Comparison of ENCODE assay signal across 7 cellular contexts in genomic region chr4:49104231-49104930, GRCh38.
A peak's percentile ranks its signal among the peaks of the same experiment; 100 is the strongest.
DNase-seq lines count a peak whose midpoint lies in the region; TF ChIP-seq lines count a peak whose summit lies in the region.
"Not testable (repeated sequence)": the region's sequence is repeated elsewhere in the genome, so short reads cannot be mapped to it uniquely, and the experiment has no call there.

No MANE protein-coding gene starts in this region.

- in situ Hi-C loops in SK-MEL-5 (cut with HindIII; ENCODE audit: low pct_unique_long_range_greater_than_20kb, low sequenced_read_pairs): not testable (repeated sequence)

- TF ChIP-seq CTCF in fibroblast of villous mesenchyme (IDR thresholded peaks at IDR 0.05; ENCODE audit: insufficient read depth, low read depth, low read length): not testable (repeated sequence)

- peaks cover 69% of the 10 kb centered on the region for H3K9me3 ChIP-seq in HUES64 (ENCODE audit: insufficient read depth, low read depth, low read length)
- peaks cover 71% of the 10 kb centered on the region for H3K9me3 ChIP-seq in iPS-20b (ENCODE audit: insufficient read depth, low read depth, low read length)
- peaks cover 51% of the 10 kb centered on the region for H3K9me3 ChIP-seq in mesenchymal stem cell (ENCODE audit: control insufficient read depth, low read length)
- H3K9me3 ChIP-seq in subcutaneous abdominal adipose tissue (ENCODE audit: control insufficient read depth in 5 of 5, low read length in 5 of 5): peaks cover 13 to 62% (median 51%) of the 10 kb centered on the region in 5 donors

- not testable (repeated sequence) for H3K18ac ChIP-seq in mesenchymal stem cell (ENCODE audit: low read depth in 1 of 2, low read length in 2 of 2)

- H2BK120ac ChIP-seq in mesenchymal stem cell (ENCODE audit: low read depth, low read length): not testable (repeated sequence)

- H3K4me1 ChIP-seq in HUES64 (ENCODE audit: insufficient read depth, low read length); iPS-20b (ENCODE audit: insufficient read depth, low read length); mesenchymal stem cell (ENCODE audit: control insufficient read depth, insufficient read depth, low read depth, low read length); subcutaneous abdominal adipose tissue (ENCODE audit: control insufficient read depth in 5 of 5, insufficient read depth in 5 of 5, low read length in 5 of 5): not testable (repeated sequence)

- H3K36me3 ChIP-seq in HUES64 (ENCODE audit: insufficient read depth, low read length); iPS-20b (ENCODE audit: insufficient read depth, low read depth, low read length); mesenchymal stem cell (ENCODE audit: control insufficient read depth in 1 of 2, insufficient read depth in 2 of 2, low read depth in 1 of 2, low read length in 2 of 2); subcutaneous abdominal adipose tissue (ENCODE audit: control insufficient read depth in 5 of 5, insufficient read depth in 5 of 5, low read length in 5 of 5): not testable (repeated sequence)

- not testable (repeated sequence) for H2BK12ac ChIP-seq in mesenchymal stem cell (ENCODE audit: low read length in 2 of 2)

- H3K27ac ChIP-seq in HUES64 (ENCODE audit: low read depth, low read length); iPS-20b (ENCODE audit: low read length); mesenchymal stem cell (ENCODE audit: low read length, poor library complexity, severe bottlenecking); subcutaneous abdominal adipose tissue (ENCODE audit: low read depth, low read length): not testable (repeated sequence)

- H3K79me1 ChIP-seq in mesenchymal stem cell (replicated peaks; ENCODE audit: low read length, poor library complexity, severe bottlenecking): not testable (repeated sequence)

- H3K9ac ChIP-seq in HUES64 (ENCODE audit: low read depth, low read length); iPS-20b (ENCODE audit: low read depth, low read length); mesenchymal stem cell (ENCODE audit: low read length); subcutaneous abdominal adipose tissue (ENCODE audit: low read length in 5 of 5): not testable (repeated sequence)

- not testable (repeated sequence) for H2AK5ac ChIP-seq in mesenchymal stem cell (ENCODE audit: low read length, severe bottlenecking)

- H4K91ac ChIP-seq in mesenchymal stem cell (ENCODE audit: low read length): not testable (repeated sequence)

- not testable (repeated sequence) for H3K4ac ChIP-seq in mesenchymal stem cell (ENCODE audit: low read depth in 1 of 2, low read length in 2 of 2)

- H3K4me3 ChIP-seq in HUES64 (ENCODE audit: low read length): peak overlapping the region; percentile 14; the same call in 1 of the 2 replicates
- H3K4me3 ChIP-seq in fibroblast of villous mesenchyme (ENCODE audit: low read depth, low read length); mesenchymal stem cell (ENCODE audit: insufficient read depth in 1 of 2, low read depth in 1 of 2, low read length in 2 of 2): not testable (repeated sequence)
- H3K4me3 ChIP-seq in iPS-20b (ENCODE audit: low read length): peak overlapping the region; percentile 1; the same call in 1 of the 2 replicates
- H3K4me3 ChIP-seq in subcutaneous abdominal adipose tissue (ENCODE audit: low read depth in 1 of 5, low read length in 5 of 5): peak overlapping the region in 4 of 5 donors; percentile 9 to 50 (median 20)

- H2BK15ac ChIP-seq in mesenchymal stem cell (ENCODE audit: low read depth, poor library complexity, severe bottlenecking): not testable (repeated sequence)

- H4K8ac ChIP-seq in mesenchymal stem cell (ENCODE audit: low read length): not testable (repeated sequence)

- H2AFZ ChIP-seq in mesenchymal stem cell (ENCODE audit: low read depth, low read length): not testable (repeated sequence)

- H2BK5ac ChIP-seq in mesenchymal stem cell (ENCODE audit: low read depth, low read length, poor library complexity, severe bottlenecking): not testable (repeated sequence)

- H3K27me3 ChIP-seq in HUES64 (ENCODE audit: insufficient read depth, low read length); iPS-20b (ENCODE audit: insufficient read depth, low read length); mesenchymal stem cell (ENCODE audit: control insufficient read depth in 1 of 2, insufficient read depth in 1 of 2, low read length in 2 of 2); subcutaneous abdominal adipose tissue (ENCODE audit: control insufficient read depth in 5 of 5, insufficient read depth in 4 of 5, low read length in 5 of 5): not testable (repeated sequence)

- peak; percentile 23 for DNase-seq in SK-MEL-5 (ENCODE audit: low read depth, low spot score)
- peak; percentile 34 for DNase-seq in dermis blood vessel endothelial cell
- peak; percentile 33 for DNase-seq in fibroblast of villous mesenchyme (ENCODE audit: low read depth)
- DNase-seq in mesenchymal stem cell: peak; percentile 31

- not testable (repeated sequence) for H3K4me2 ChIP-seq in mesenchymal stem cell (ENCODE audit: low read length, poor library complexity, severe bottlenecking)

- H3K14ac ChIP-seq in mesenchymal stem cell (ENCODE audit: low read length in 2 of 2): not testable (repeated sequence)

- not testable (repeated sequence) for H3K23ac ChIP-seq in mesenchymal stem cell (ENCODE audit: low read length in 2 of 2)

- 68% methylated on average over 17 of the region's 17 CpGs for WGBS in HUES64
- WGBS in mesenchymal stem cell: 59% methylated on average over 17 of the region's 17 CpGs
